In the genomic region with DNA sequence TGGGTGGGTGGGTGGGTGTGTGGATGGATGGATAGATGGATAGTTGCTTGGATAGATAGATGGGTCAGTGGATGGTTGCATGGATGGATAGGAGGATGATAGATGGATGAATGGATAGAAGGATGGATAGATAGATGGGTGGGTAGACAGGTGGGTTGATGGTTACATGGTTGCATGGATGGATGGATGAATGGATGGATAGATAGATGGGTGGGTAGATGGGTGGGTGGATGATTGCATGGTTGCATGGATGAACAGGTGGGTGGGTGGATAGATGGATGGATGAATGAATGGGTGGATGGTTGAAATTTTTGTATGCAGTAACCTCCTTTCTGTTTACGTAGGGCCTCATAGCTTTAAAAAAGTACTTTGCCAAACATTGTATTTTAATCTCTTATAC, we compare ENCODE assay signal across 25 cellular contexts.
DNase-seq lines count a peak whose midpoint lies in the region; ATAC-seq, FAIRE-seq and TF ChIP-seq lines count a peak whose summit lies in the region.
"Had no signal": no experiment of that assay in that cellular context is flagged by ENCODE, and none has a peak within 500 bp of the region (broad histone marks: within the 10 kb centered on the region; RNA-seq: fewer than 3 reads in every experiment).

No MANE protein-coding gene starts in this region.

- H3K27me3 ChIP-seq in IMR-90 (ENCODE audit: control insufficient read depth, insufficient read depth, low read length) = no peaks in the 10 kb centered on the region
- no peaks in the 10 kb centered on the region; a peak in 1 of 7 replicates for H3K27me3 ChIP-seq in H1 (replicated peaks in 1 of 4; ENCODE audit: control insufficient read depth in 3 of 4, extremely low read depth in 1 of 4, insufficient read depth in 3 of 4, low read length in 3 of 4)
- H3K27me3 ChIP-seq in vagina = no peaks in the 10 kb centered on the region
- H3K27me3 ChIP-seq: BLaER1 had no signal

- no peaks in the 10 kb centered on the region for H3K79me2 ChIP-seq in H1 (ENCODE audit: control insufficient read depth in 1 of 2, insufficient read depth in 2 of 2, low read length in 2 of 2)

- H4K91ac ChIP-seq in IMR-90 (ENCODE audit: insufficient read depth, low read depth, low read length) (no peak overlapping the region), H1 (replicated peaks; ENCODE audit: insufficient read length, low read length) (no peak overlapping the region)

- H2AFZ ChIP-seq in IMR-90 (replicated peaks; ENCODE audit: low read length, poor library complexity) (no peak overlapping the region), H1 (ENCODE audit: low read length) (no peak overlapping the region)

- H3K56ac ChIP-seq in IMR-90 (ENCODE audit: extremely low read depth, insufficient read depth, low read length) (no peak overlapping the region), H1 (replicated peaks; ENCODE audit: insufficient read length, low read depth, low read length) (peak overlapping the region; percentile 89)

- POLR2A ChIA-PET in HEK293 (lab: Yijun Ruan, JAX) = no interaction called here
- POLR2A ChIA-PET in IMR-90 (lab: Charles Lee; ENCODE audit: unreplicated experiment) = no interaction called here
- POLR2A ChIA-PET in H1 (lab: Charles Lee; ENCODE audit: partially characterized antibody) = interaction anchor here (0.6 kb wide), 1 partner anchor 13 kb away, joined by 3 read pairs; no protein-coding TSS in a partner anchor
- POLR2A ChIA-PET in GM10248 (lab: Yijun Ruan, JAX) = no interaction called here

- ATAC-seq in IMR-90 (ENCODE audit: low read depth) = no peak
- ATAC-seq in HG03460 (IDR thresholded peaks at IDR 0.05; ENCODE audit: unreplicated experiment) = no peak
- ATAC-seq in HG02588 (IDR thresholded peaks at IDR 0.05; ENCODE audit: unreplicated experiment) = no peak

- CTCF ChIA-PET in HEK293 (lab: Yijun Ruan, JAX) (interaction anchor here (1.1 to 5.6 kb wide), 4 partner anchors 10 to 371 kb away, joined by 3 to 36 read pairs (median 14); no protein-coding TSS in a partner anchor), IMR-90 (lab: Yijun Ruan, JAX) (interaction anchor here (0.7 kb wide), 1 partner anchor 9 kb away, joined by 3 read pairs; no protein-coding TSS in a partner anchor), H1 (lab: Charles Lee; ENCODE audit: partially characterized antibody) (interaction anchor here (0.8 to 22.3 kb wide), 7 partner anchors 9 to 261 kb away, joined by 3 to 405 read pairs (median 4); partner anchors contain the start of gene LRRK1), GM10248 (lab: Yijun Ruan, JAX) (interaction anchor here (0.7 to 16.4 kb wide), 7 partner anchors 10 to 81 kb away, joined by 3 to 550 read pairs (median 5); partner anchors contain the start of gene LRRK1)

- H3K4me3 ChIP-seq in HEK293 (ENCODE audit: low read depth, low read length) = no peak overlapping the region
- no peak overlapping the region for H3K4me3 ChIP-seq in IMR-90 (ENCODE audit: insufficient read depth, low read depth, low read length)
- H3K4me3 ChIP-seq in H1 (ENCODE audit: extremely low read depth in 1 of 4, insufficient read depth in 2 of 4, low read depth in 3 of 4, low read length in 4 of 4) = no peak overlapping the region
- no peak overlapping the region for H3K4me3 ChIP-seq in vagina
- H3K4me3 ChIP-seq: BLaER1 had no signal

- H3K18ac ChIP-seq in IMR-90 (ENCODE audit: low read depth, low read length) = no peak overlapping the region
- no peak overlapping the region for H3K18ac ChIP-seq in H1 (ENCODE audit: extremely low read depth, low read length)

- WGBS in IMR-90 (ENCODE audit: extremely low coverage in 2 of 2, insufficient read length in 1 of 2), 2 experiments = no CpG with 5 or more reads among the region's 1 CpG
- 100% methylated on average over 1 of the region's 1 CpG; no CpG with 5 or more reads in 1 of the 2 experiments for WGBS in H1 (ENCODE audit: extremely low coverage in 1 of 2, insufficient coverage in 1 of 2, insufficient read length in 1 of 2, insufficient replicate concordance in 2 of 2, low coverage in 1 of 2, low lambda C conversion rate in 2 of 2, missing lambda C conversion rate in 1 of 2), 2 experiments

- no peak overlapping the region for H3K9ac ChIP-seq in IMR-90 (ENCODE audit: low read depth, low read length)
- H3K9ac ChIP-seq in H1 (replicated peaks in 1 of 4; ENCODE audit: extremely low read depth in 1 of 4, low read depth in 3 of 4, low read length in 3 of 4) = no peak overlapping the region
- H3K9ac ChIP-seq: BLaER1 had no signal

- BruUV-seq in IMR-90 (replicated peaks; lab: Mats Ljungman, UMichigan) = no TSS peak

- TF ChIP-seq EP300 in H1 (IDR thresholded peaks at IDR 0.05; ENCODE audit: borderline replicate concordance in 1 of 2, low read depth in 2 of 2, low read length in 2 of 2) = no peak

- TF ChIP-seq RAD21 in IMR-90 (IDR thresholded peaks at IDR 0.05; ENCODE audit: low read length) (no peak), H1 (IDR thresholded peaks at IDR 0.05 in 1 of 2, conservative IDR thresholded peaks at IDR 0.05 in 1 of 2; ENCODE audit: low read depth in 2 of 2, low read length in 2 of 2) (no peak)

- no peak for FAIRE-seq in H1 (lab: Jason Lieb, UNC)
- FAIRE-seq: A204.1, GM12891, GM19239 had no signal

- H3K27ac ChIP-seq in HEK293 (ENCODE audit: extremely low read depth, low read depth, low read length) (no peak overlapping the region), IMR-90 (ENCODE audit: insufficient read depth, low read length) (no peak overlapping the region), H1 (ENCODE audit: low read depth, low read length) (no peak overlapping the region), vagina (no peak overlapping the region)
- H3K27ac ChIP-seq: BLaER1 had no signal

- DNase-seq in IMR-90 (no peak), H1 (ENCODE audit: low read depth in 1 of 2, low spot score in 2 of 2) (no peak), vagina (ENCODE audit: extremely low spot score in 2 of 2) (peak; percentile 14 to 22), GM10248 (ENCODE audit: extremely low spot score) (no peak)
- DNase-seq: 8988T; ACHN; BE2C; C1 segment of cervical spinal cord; CD4-positive, alpha-beta memory T cell; CD4-positive, CD25-positive, alpha-beta regulatory T cell; CD8-positive, alpha-beta memory T cell; COR-L47; DMS 273 treated with DMSO at 0.1 percent for 48 hours; DMS153; DMS53; DMS79; DND-41; GDM1 had no signal

- peaks cover 3% of the 10 kb centered on the region; the same call in 1 of the 2 replicates for H3K9me1 ChIP-seq in IMR-90 (ENCODE audit: insufficient read depth, low read length)

- TF ChIP-seq POLR2A in IMR-90 (IDR thresholded peaks at IDR 0.05; ENCODE audit: low read depth, low read length) (no peak), H1 (IDR thresholded peaks at IDR 0.05; ENCODE audit: control extremely low read depth in 1 of 2, low read depth in 2 of 2, low read length in 2 of 2) (no peak), vagina (IDR thresholded peaks at IDR 0.05) (no peak)

- H4K8ac ChIP-seq in IMR-90 (ENCODE audit: low read depth in 2 of 2, low read length in 2 of 2) (no peak overlapping the region), H1 (ENCODE audit: extremely low read depth, insufficient read depth, low read length) (no peak overlapping the region)

- intact Hi-C loops in IMR-90 (cut with micrococcal nuclease) (no loop called here), vagina (cut with DNase I) (no loop called here)

- peaks cover 4% of the 10 kb centered on the region; the same call in 1 of the 2 replicates for H3K23me2 ChIP-seq in H1 (ENCODE audit: low read depth, low read length)

- no peak overlapping the region for H2AK5ac ChIP-seq in IMR-90 (ENCODE audit: low read depth, low read length)
- no peak overlapping the region for H2AK5ac ChIP-seq in H1 (ENCODE audit: low read depth, low read length)

- H4K5ac ChIP-seq in IMR-90 (ENCODE audit: low read depth, low read length) = no peak overlapping the region
- H4K5ac ChIP-seq in H1 (ENCODE audit: insufficient read length, low read depth, low read length) = no peak overlapping the region

- H3K9me3 ChIP-seq in HEK293 (ENCODE audit: control insufficient read depth, insufficient read depth, low read depth, low read length) = no peaks in the 10 kb centered on the region
- no peaks in the 10 kb centered on the region for H3K9me3 ChIP-seq in IMR-90 (ENCODE audit: control insufficient read depth, insufficient read depth, low read length)
- no peaks in the 10 kb centered on the region for H3K9me3 ChIP-seq in H1 (ENCODE audit: insufficient read depth in 2 of 2, low read depth in 1 of 2, low read length in 1 of 2)
- H3K9me3 ChIP-seq in vagina = no peaks in the 10 kb centered on the region
- H3K9me3 ChIP-seq: BE2C had no signal

- H2BK20ac ChIP-seq in IMR-90 (ENCODE audit: low read depth, low read length) (no peak overlapping the region), H1 (ENCODE audit: low read length) (no peak overlapping the region)

- H2BK15ac ChIP-seq in IMR-90 (ENCODE audit: low read depth, low read length) (no peak overlapping the region), H1 (ENCODE audit: low read length) (no peak overlapping the region)

- H3K14ac ChIP-seq in IMR-90 (replicated peaks; ENCODE audit: low read depth, low read length) (no peak overlapping the region), H1 (ENCODE audit: insufficient read length) (no peak overlapping the region)

- no peak overlapping the region for H2AK9ac ChIP-seq in IMR-90 (replicated peaks; ENCODE audit: low read depth, low read length, poor library complexity)

- H2BK120ac ChIP-seq in IMR-90 (ENCODE audit: low read depth, low read length) (no peak overlapping the region), H1 (replicated peaks; ENCODE audit: low read depth, low read length) (no peak overlapping the region)

- H3K23ac ChIP-seq in IMR-90 (ENCODE audit: low read depth, low read length) (no peak overlapping the region), H1 (ENCODE audit: insufficient read length) (no peak overlapping the region)

- H4K20me1 ChIP-seq in IMR-90 (ENCODE audit: insufficient read depth, low read length) (no peaks in the 10 kb centered on the region), H1 (replicated peaks in 1 of 2; ENCODE audit: control insufficient read depth in 1 of 2, insufficient read depth in 2 of 2, low read length in 2 of 2) (no peaks in the 10 kb centered on the region)
- H4K20me1 ChIP-seq: BLaER1 had no signal

- no peak for TF ChIP-seq CTCF in HEK293 (tag by site-specific recombination; IDR thresholded peaks at IDR 0.05)
- no peak for TF ChIP-seq CTCF in IMR-90 (conservative IDR thresholded peaks at IDR 0.05; ENCODE audit: low read depth, low read length)
- TF ChIP-seq CTCF in H1 (IDR thresholded peaks at IDR 0.05; ENCODE audit: control extremely low read depth in 1 of 3, insufficient read depth in 1 of 3, low read depth in 1 of 3, low read length in 3 of 3) = no peak
- TF ChIP-seq CTCF in vagina (IDR thresholded peaks at IDR 0.05) = no peak
- no peak for TF ChIP-seq CTCF in GM10248 (IDR thresholded peaks at IDR 0.05; ENCODE audit: control extremely low read depth, extremely low read depth, low read depth, missing control alignments)

- H3K79me1 ChIP-seq in IMR-90 (ENCODE audit: low read depth in 1 of 2, low read length in 2 of 2) (no peaks in the 10 kb centered on the region), H1 (ENCODE audit: low read depth, low read length) (no peaks in the 10 kb centered on the region)

- H3K4me2 ChIP-seq in IMR-90 (ENCODE audit: low read depth, low read length) (no peak overlapping the region), H1 (ENCODE audit: insufficient read depth in 1 of 2, low read depth in 2 of 2, low read length in 2 of 2) (no peak overlapping the region)
- H3K4me2 ChIP-seq: BLaER1 had no signal

- H2BK12ac ChIP-seq in H1 (ENCODE audit: low read depth, low read length) = no peak overlapping the region

- H2BK5ac ChIP-seq in IMR-90 (ENCODE audit: low read depth, low read length, poor library complexity, severe bottlenecking) (peak overlapping the region; percentile 33), H1 (ENCODE audit: low read depth, low read length) (no peak overlapping the region)

- dilution Hi-C loops in IMR-90 (cut with HindIII; ENCODE audit: low sequenced_read_pairs, unreplicated experiment) = no loop called here

- in situ Hi-C loops in IMR-90 (cut with MboI; ENCODE audit: low sequenced_read_pairs) = no loop called here

- H3K36me3 ChIP-seq in HEK293 (ENCODE audit: control insufficient read depth in 2 of 2, insufficient read depth in 1 of 2, low read length in 2 of 2) (no peaks in the 10 kb centered on the region), IMR-90 (ENCODE audit: control insufficient read depth, insufficient read depth, low read length) (peaks cover 5% of the 10 kb centered on the region; the same call in 1 of the 2 replicates), H1 (ENCODE audit: control insufficient read depth in 2 of 4, insufficient read depth in 4 of 4, low read length in 3 of 4) (no peaks in the 10 kb centered on the region), vagina (no peaks in the 10 kb centered on the region)
- H3K36me3 ChIP-seq: BE2C, BLaER1 had no signal

- H3K4ac ChIP-seq in IMR-90 (ENCODE audit: low read depth, low read length) = no peak overlapping the region
- H3K4ac ChIP-seq in H1 (replicated peaks; ENCODE audit: insufficient read length, low read depth, low read length) = no peak overlapping the region

- H3K4me1 ChIP-seq in HEK293 (ENCODE audit: control insufficient read depth, insufficient read depth, low read length) (no peaks in the 10 kb centered on the region), IMR-90 (ENCODE audit: control insufficient read depth, insufficient read depth, low read length) (peaks cover 6% of the 10 kb centered on the region), H1 (replicated peaks in 1 of 4; ENCODE audit: control insufficient read depth in 3 of 4, insufficient read depth in 4 of 4, low read length in 3 of 4) (peaks cover 0 to 7% (median 1%) of the 10 kb centered on the region in 4 experiments; a peak in 4 of 7 replicates), vagina (peaks cover 23% of the 10 kb centered on the region)
- H3K4me1 ChIP-seq: BE2C had no signal

Comparison
In these comparisons a context has a peak if more than half of its experiments do, and no peak if none do; other contexts are left out.
1. DNase-seq: peak in vagina (2 of 2); none in IMR-90 (single experiment), H1 (0 of 2) and GM10248 (single experiment).